In genomic region chr1:19488136-19488535, GRCh38 we compare ENCODE assay signal across 14 cellular contexts. TPM values are rescaled to one million over a fixed set of nuclear protein-coding genes. Genes with fewer than 3 reads are reported as not detected.
DNase-seq lines count a peak whose midpoint lies in the region; ATAC-seq and TF ChIP-seq lines count a peak whose summit lies in the region.
"Had no signal": no experiment of that assay in that cellular context is flagged by ENCODE, and none has a peak within 500 bp of the region (broad histone marks: within the 10 kb centered on the region; RNA-seq: fewer than 3 reads in every experiment).

No MANE protein-coding gene starts in this region.

- peaks cover 0 to 12% (median 9%) of the 10 kb centered on the region in 11 experiments; a peak in 18 of 22 replicates for H3K36me3 ChIP-seq in BLaER1 treated with 17β-estradiol and CSF1 and Interleukin-3, amounts not matched to agents 10 nM and 100 nM
- peaks cover under 1% of the 10 kb centered on the region for H3K36me3 ChIP-seq in CD8-positive, alpha-beta memory T cell (ENCODE audit: insufficient read depth, low read length)
- H3K36me3 ChIP-seq in endodermal cell (ENCODE audit: control insufficient read depth, insufficient read depth, low read length) = peaks cover 8% of the 10 kb centered on the region

- peak overlapping the region; percentile 2 to 95 (median 86); a peak in 15 of 22 replicates for H3K4me2 ChIP-seq in BLaER1 treated with 17β-estradiol and CSF1 and Interleukin-3, amounts not matched to agents 10 nM and 100 nM

- intact Hi-C loops in sciatic nerve (cut with DNase I) = no loop called here

- H3K9ac ChIP-seq in BLaER1 treated with 17β-estradiol and CSF1 and Interleukin-3, amounts not matched to agents 10 nM and 100 nM = peak overlapping the region in 3 of 11 experiments; percentile 4 to 26 (median 19); a peak in 2 of 22 replicates
- no peak overlapping the region for H3K9ac ChIP-seq in endodermal cell (ENCODE audit: extremely low read depth, low read length, poor library complexity, severe bottlenecking)

- peaks cover 46 to 58% (median 56%) of the 10 kb centered on the region in 3 donors for H3K4me1 Mint-ChIP-seq in CD8-positive, alpha-beta memory T cell
- H3K4me1 Mint-ChIP-seq in activated naive CD8-positive, alpha-beta T cell treated with anti-CD3 and anti-CD28 coated beads for 36 hours = peaks cover 35% of the 10 kb centered on the region
- peaks cover 18% of the 10 kb centered on the region for H3K4me1 Mint-ChIP-seq in nephron
- peaks cover 15% of the 10 kb centered on the region for H3K4me1 Mint-ChIP-seq in endodermal cell

- H3K9me3 Mint-ChIP-seq in CD8-positive, alpha-beta memory T cell = no peaks in the 10 kb centered on the region
- no peaks in the 10 kb centered on the region for H3K9me3 Mint-ChIP-seq in activated naive CD8-positive, alpha-beta T cell treated with anti-CD3 and anti-CD28 coated beads for 36 hours
- H3K9me3 Mint-ChIP-seq in nephron (no peaks in the 10 kb centered on the region), endodermal cell (no peaks in the 10 kb centered on the region)
- H3K9me3 Mint-ChIP-seq: activated T-cell treated with anti-CD3 and anti-CD28 coated beads, Interleukin-2, amount 50 U/mL, for 72 hours; central memory CD8-positive, alpha-beta T cell had no signal

- peak overlapping the region; percentile 11 to 91 (median 80) for H3K27ac Mint-ChIP-seq in CD8-positive, alpha-beta memory T cell
- H3K27ac Mint-ChIP-seq in activated naive CD8-positive, alpha-beta T cell treated with anti-CD3 and anti-CD28 coated beads for 36 hours = peak overlapping the region; percentile 62
- H3K27ac Mint-ChIP-seq in nephron (peak overlapping the region; percentile 12 to 77 (median 32)), endodermal cell (no peak overlapping the region)
- H3K27ac Mint-ChIP-seq: activated T-cell treated with anti-CD3 and anti-CD28 coated beads, Interleukin-2, amount 50 U/mL, for 72 hours had no signal

- peaks cover 14 to 20% (median 18%) of the 10 kb centered on the region in 11 experiments for H4K20me1 ChIP-seq in BLaER1 treated with 17β-estradiol and CSF1 and Interleukin-3, amounts not matched to agents 10 nM and 100 nM

- peaks cover 31 to 41% (median 39%) of the 10 kb centered on the region in 10 experiments for H3K4me1 ChIP-seq in BLaER1 treated with 17β-estradiol and CSF1 and Interleukin-3, amounts not matched to agents 10 nM and 100 nM
- H3K4me1 ChIP-seq in CD8-positive, alpha-beta memory T cell (ENCODE audit: insufficient read depth, low read length) = peaks cover 36% of the 10 kb centered on the region
- peaks cover 4% of the 10 kb centered on the region for H3K4me1 ChIP-seq in endodermal cell (ENCODE audit: control insufficient read depth, insufficient read depth, low read length)

- POLR2A ChIA-PET in CD8-positive, alpha-beta memory T cell (lab: Charles Lee) = interaction anchor here (0.8 to 2.6 kb wide), 3 partner anchors 11 to 110 kb away, joined by 3 to 6 read pairs (median 5); no protein-coding TSS in a partner anchor

- ATAC-seq in GM19452 (IDR thresholded peaks at IDR 0.05; ENCODE audit: unreplicated experiment) = no peak
- ATAC-seq in sciatic nerve = no peak
- ATAC-seq: activated T-cell treated with anti-CD3 and anti-CD28 coated beads, Interleukin-2, amount 50 U/mL, for 72 hours; esophagus mucosa had no signal

- no peak for DNase-seq in CD8-positive, alpha-beta memory T cell
- no peak for DNase-seq in activated naive CD8-positive, alpha-beta T cell treated with anti-CD3 and anti-CD28 coated beads for 36 hours
- DNase-seq in endodermal cell = no peak
- DNase-seq in activated effector memory CD4-positive, alpha-beta T cell treated with Interleukin-2 at 50 U/mL for 16 hours = no peak
- no peak for DNase-seq in sciatic nerve (ENCODE audit: low spot score)
- DNase-seq: activated T-cell treated with anti-CD3 and anti-CD28 coated beads, Interleukin-2, amount 50 U/mL, for 72 hours; COR-L47; NCI-H748 treated with DMSO at 0.1 percent for 48 hours; substantia nigra had no signal

- peaks cover 0 to 5% of the 10 kb centered on the region in 2 donors for H3K27me3 Mint-ChIP-seq in CD8-positive, alpha-beta memory T cell
- no peaks in the 10 kb centered on the region for H3K27me3 Mint-ChIP-seq in activated naive CD8-positive, alpha-beta T cell treated with anti-CD3 and anti-CD28 coated beads for 36 hours
- H3K27me3 Mint-ChIP-seq in nephron (ENCODE audit: low read depth) = no peaks in the 10 kb centered on the region
- no peaks in the 10 kb centered on the region for H3K27me3 Mint-ChIP-seq in endodermal cell (ENCODE audit: insufficient read depth)
- H3K27me3 Mint-ChIP-seq: central memory CD8-positive, alpha-beta T cell had no signal

- TF ChIP-seq CTCF in nephron (IDR thresholded peaks at IDR 0.05; ENCODE audit: unreplicated experiment in 3 of 3) (no peak), endodermal cell (conservative IDR thresholded peaks at IDR 0.05) (no peak)

- WGBS in endodermal cell (ENCODE audit: insufficient coverage in 1 of 2, insufficient read length in 1 of 2), 2 experiments = 76 to 93% methylated on average over 4 to 7 of the region's 7 CpGs

- H3K27me3 ChIP-seq in BLaER1 treated with 17β-estradiol and CSF1 and Interleukin-3, amounts not matched to agents 10 nM and 100 nM = no peaks in the 10 kb centered on the region
- no peaks in the 10 kb centered on the region for H3K27me3 ChIP-seq in CD8-positive, alpha-beta memory T cell (ENCODE audit: insufficient read depth, low read length, poor library complexity, severe bottlenecking)
- no peaks in the 10 kb centered on the region for H3K27me3 ChIP-seq in endodermal cell (ENCODE audit: control insufficient read depth, insufficient read depth, low read length, poor library complexity, severe bottlenecking)

- H3K4me3 ChIP-seq in BLaER1 treated with 17β-estradiol and CSF1 and Interleukin-3, amounts not matched to agents 10 nM and 100 nM = no peak overlapping the region
- no peak overlapping the region for H3K4me3 ChIP-seq in CD8-positive, alpha-beta memory T cell (ENCODE audit: low read length)
- no peak overlapping the region for H3K4me3 ChIP-seq in endodermal cell (ENCODE audit: low read length)

- CTCF ChIA-PET in CD8-positive, alpha-beta memory T cell (lab: Charles Lee) = interaction anchor here (0.7 to 10.5 kb wide), 11 partner anchors 11 to 147 kb away, joined by 3 to 93 read pairs (median 4); no protein-coding TSS in a partner anchor

- H3K9me3 ChIP-seq in BLaER1 treated with 17β-estradiol and CSF1 and Interleukin-3, amounts not matched to agents 10 nM and 100 nM (replicated peaks in 1 of 11) = no peaks in the 10 kb centered on the region
- no peaks in the 10 kb centered on the region for H3K9me3 ChIP-seq in CD8-positive, alpha-beta memory T cell (ENCODE audit: low read length)
- H3K9me3 ChIP-seq in endodermal cell (ENCODE audit: control insufficient read depth, low read length) = no peaks in the 10 kb centered on the region

- peaks cover 0 to 15% (median 8%) of the 10 kb centered on the region in 3 donors for H3K36me3 Mint-ChIP-seq in CD8-positive, alpha-beta memory T cell
- peaks cover 12% of the 10 kb centered on the region for H3K36me3 Mint-ChIP-seq in activated naive CD8-positive, alpha-beta T cell treated with anti-CD3 and anti-CD28 coated beads for 36 hours
- H3K36me3 Mint-ChIP-seq in nephron (ENCODE audit: low read depth) (peaks cover 5% of the 10 kb centered on the region), endodermal cell (ENCODE audit: low read depth) (peaks cover 10% of the 10 kb centered on the region)

- peak overlapping the region in 3 of 11 experiments; percentile 17 to 39 (median 25); a peak in 3 of 22 replicates for H3K27ac ChIP-seq in BLaER1 treated with 17β-estradiol and CSF1 and Interleukin-3, amounts not matched to agents 10 nM and 100 nM
- no peak overlapping the region for H3K27ac ChIP-seq in CD8-positive, alpha-beta memory T cell (ENCODE audit: low read depth, low read length)
- H3K27ac ChIP-seq in endodermal cell (ENCODE audit: low read depth, low read length) = no peak overlapping the region

- peak overlapping the region in 2 of 7 donors; percentile 52 to 59 for H3K4me3 Mint-ChIP-seq in CD8-positive, alpha-beta memory T cell
- H3K4me3 Mint-ChIP-seq in activated naive CD8-positive, alpha-beta T cell treated with anti-CD3 and anti-CD28 coated beads for 36 hours = no peak overlapping the region
- H3K4me3 Mint-ChIP-seq in nephron (no peak overlapping the region), endodermal cell (no peak overlapping the region)

RNA-seq across cellular contexts. Expression of gene CAPZB, which starts 2.8 kb away (rescaled TPM):
- 100 to 1,000 TPM; 284 to 289 TPM for total RNA-seq in CD8-positive, alpha-beta memory T cell
- polyA plus RNA-seq in CD8-positive, alpha-beta memory T cell = 540 TPM
- total RNA-seq in activated naive CD8-positive, alpha-beta T cell treated with anti-CD3 and anti-CD28 coated beads for 36 hours = 100 to 1,000 TPM; 324 to 332 TPM
- total RNA-seq in endodermal cell = 100 to 1,000 TPM; 334 to 362 TPM
- polyA plus RNA-seq in endodermal cell (2013, experiment 1 of 2) = 254 TPM
- 240 TPM for polyA plus RNA-seq in endodermal cell (2013, experiment 2 of 2)
- 198 TPM for total RNA-seq in sciatic nerve
